Comparison of ENCODE assay signal across 13 cellular contexts in genomic region chr7:46290374-46291061, GRCh38.
A peak's percentile ranks its signal among the peaks of the same experiment; 100 is the strongest.
DNase-seq lines count a peak whose midpoint lies in the region; ATAC-seq and TF ChIP-seq lines count a peak whose summit lies in the region.
"Had no signal": no experiment of that assay in that cellular context is flagged by ENCODE, and none has a peak within 500 bp of the region (broad histone marks: within the 10 kb centered on the region; RNA-seq: fewer than 3 reads in every experiment).

No MANE protein-coding gene starts in this region.

- DNase-seq in NCI-H2029 treated with DMSO at 0.1 percent for 48 hours (lab: John Stamatoyannopoulos, UW) (peak; percentile 45), nephron progenitor cell (no peak), AML-193 (lab: John Stamatoyannopoulos, UW) (no peak), T-helper 9 cell (no peak)
- DNase-seq in stimulated activated CD4-positive, alpha-beta T cell treated with anti-CD3 and anti-CD28 coated beads, Interleukin-12 subunit alpha, Interleukin-12 subunit beta, amount 100 ng/mL, for 4 hours, result no peak
- DNase-seq: caudate nucleus, naive B cell, NCI-H446 treated with DMSO at 0.1 percent for 48 hours, SIG-M5, uterus had no signal

- peaks cover 45% of the 10 kb centered on the region for H3K4me1 Mint-ChIP-seq in nephron progenitor cell
- H3K4me1 Mint-ChIP-seq: naive B cell had no signal

- no peak for TF ChIP-seq CTCF in nephron progenitor cell (IDR thresholded peaks at IDR 0.05)

- no peaks in the 10 kb centered on the region for H3K36me3 Mint-ChIP-seq in nephron progenitor cell (ENCODE audit: low read depth)
- H3K36me3 Mint-ChIP-seq: naive B cell had no signal

- ATAC-seq in GM18519 (IDR thresholded peaks at IDR 0.05; ENCODE audit: low FRiP score, unreplicated experiment), result peak; percentile 9
- ATAC-seq in GM21825 (IDR thresholded peaks at IDR 0.05; ENCODE audit: unreplicated experiment), result peak; percentile 18
- ATAC-seq in HG03139 (IDR thresholded peaks at IDR 0.05; ENCODE audit: unreplicated experiment), result no peak

- peak overlapping the region; percentile 75 for H3K27ac Mint-ChIP-seq in nephron progenitor cell
- H3K27ac Mint-ChIP-seq: naive B cell had no signal

- peaks cover 6% of the 10 kb centered on the region for H3K27me3 Mint-ChIP-seq in nephron progenitor cell (ENCODE audit: low read depth, poor library complexity)

- peaks cover 5% of the 10 kb centered on the region for H3K9me3 Mint-ChIP-seq in nephron progenitor cell

- no peak overlapping the region for H3K4me3 Mint-ChIP-seq in nephron progenitor cell
- H3K4me3 Mint-ChIP-seq: naive B cell had no signal
